ENCODE assay signal across 1 cellular context in genomic region chr12:56299853-56300643, GRCh38.
A peak's percentile ranks its signal among the peaks of the same experiment; 100 is the strongest.
TF ChIP-seq lines count a peak whose summit lies in the region.

Gene CS (minus strand): TSS chr12:56300330. CDS start chr12:56300201, 129 bp downstream.

TF ChIP-seq in K562, 482 proteins besides CTCF, POLR2A, EP300 and RAD21 (continued from another document and continues in another):
- TF ChIP-seq MGA (IDR thresholded peaks at IDR 0.05) (peak; percentile 71), ZNF764 (CRISPR knock-in tag; IDR thresholded peaks at IDR 0.05; ENCODE audit: low read depth) (no peak), SRSF7 (optimal IDR thresholded peaks at IDR 0.05; ENCODE audit: low read depth, low read length) (no peak), ZFX (CRISPR knock-in tag; IDR thresholded peaks at IDR 0.05) (peak; percentile 82), ZFP30 (CRISPR knock-in tag; IDR thresholded peaks at IDR 0.05; ENCODE audit: borderline replicate concordance) (no peak), TOE1 (IDR thresholded peaks at IDR 0.05; ENCODE audit: borderline replicate concordance) (peak; percentile 11; the same call in 1 of the 2 replicates), TOE1 (CRISPR knock-in tag; IDR thresholded peaks at IDR 0.05; ENCODE audit: borderline replicate concordance, low read depth) (peak; percentile 96; the same call in 1 of the 2 replicates), HMGN3 (IDR thresholded peaks at IDR 0.05; ENCODE audit: borderline replicate concordance, extremely low read depth, insufficient read length, low read depth, low read length) (peak; percentile 66), ZNF699 (CRISPR knock-in tag; IDR thresholded peaks at IDR 0.05; ENCODE audit: insufficient replicate concordance) (no peak), HNRNPL (IDR thresholded peaks at IDR 0.05; ENCODE audit: low read depth, low read length) (no peak), EWSR1 (IDR thresholded peaks at IDR 0.05; ENCODE audit: borderline replicate concordance, low read depth, partially characterized antibody) (no peak), KLF1 (tag; IDR thresholded peaks at IDR 0.05) (0 out of 2 replicates have a peak, but pooled peaks have one; percentile 33), ZNF766 (CRISPR knock-in tag; conservative IDR thresholded peaks at IDR 0.05) (no peak), ARID1B (IDR thresholded peaks at IDR 0.05) (no peak), ZNF175 (CRISPR knock-in tag; IDR thresholded peaks at IDR 0.05; ENCODE audit: low read depth) (no peak), RBM39 (optimal IDR thresholded peaks at IDR 0.05; ENCODE audit: low read depth, low read length) (no peak), BRD4 (IDR thresholded peaks at IDR 0.05) (no peak), ZBTB40 (IDR thresholded peaks at IDR 0.05) (0 out of 2 replicates have a peak, but pooled peaks have one; percentile 18), ZBTB40 (CRISPR knock-in tag; IDR thresholded peaks at IDR 0.05) (no peak), SMAD4 (CRISPR knock-in tag; conservative IDR thresholded peaks at IDR 0.05) (peak; percentile 87), ZNF165 (CRISPR knock-in tag; IDR thresholded peaks at IDR 0.05; ENCODE audit: borderline replicate concordance) (no peak), THAP7 (CRISPR knock-in tag; IDR thresholded peaks at IDR 0.05) (no peak), MAFF (IDR thresholded peaks at IDR 0.05; ENCODE audit: low read length) (no peak), ZKSCAN8 (CRISPR knock-in tag; IDR thresholded peaks at IDR 0.05) (no peak), CREB1 (IDR thresholded peaks at IDR 0.05) (peak; percentile 21), CREB1 (CRISPR knock-in tag; IDR thresholded peaks at IDR 0.05) (peak; percentile 57), LCOR (CRISPR knock-in tag; IDR thresholded peaks at IDR 0.05) (peak; percentile 71; the same call in 1 of the 2 replicates), XRCC5 (IDR thresholded peaks at IDR 0.05; ENCODE audit: low read depth, low read length) (peak; percentile 44; the same call in 1 of the 2 replicates), RBM17 (IDR thresholded peaks at IDR 0.05; ENCODE audit: borderline replicate concordance, low read depth, low read length) (no peak)
- TF ChIP-seq, protein P1, sequence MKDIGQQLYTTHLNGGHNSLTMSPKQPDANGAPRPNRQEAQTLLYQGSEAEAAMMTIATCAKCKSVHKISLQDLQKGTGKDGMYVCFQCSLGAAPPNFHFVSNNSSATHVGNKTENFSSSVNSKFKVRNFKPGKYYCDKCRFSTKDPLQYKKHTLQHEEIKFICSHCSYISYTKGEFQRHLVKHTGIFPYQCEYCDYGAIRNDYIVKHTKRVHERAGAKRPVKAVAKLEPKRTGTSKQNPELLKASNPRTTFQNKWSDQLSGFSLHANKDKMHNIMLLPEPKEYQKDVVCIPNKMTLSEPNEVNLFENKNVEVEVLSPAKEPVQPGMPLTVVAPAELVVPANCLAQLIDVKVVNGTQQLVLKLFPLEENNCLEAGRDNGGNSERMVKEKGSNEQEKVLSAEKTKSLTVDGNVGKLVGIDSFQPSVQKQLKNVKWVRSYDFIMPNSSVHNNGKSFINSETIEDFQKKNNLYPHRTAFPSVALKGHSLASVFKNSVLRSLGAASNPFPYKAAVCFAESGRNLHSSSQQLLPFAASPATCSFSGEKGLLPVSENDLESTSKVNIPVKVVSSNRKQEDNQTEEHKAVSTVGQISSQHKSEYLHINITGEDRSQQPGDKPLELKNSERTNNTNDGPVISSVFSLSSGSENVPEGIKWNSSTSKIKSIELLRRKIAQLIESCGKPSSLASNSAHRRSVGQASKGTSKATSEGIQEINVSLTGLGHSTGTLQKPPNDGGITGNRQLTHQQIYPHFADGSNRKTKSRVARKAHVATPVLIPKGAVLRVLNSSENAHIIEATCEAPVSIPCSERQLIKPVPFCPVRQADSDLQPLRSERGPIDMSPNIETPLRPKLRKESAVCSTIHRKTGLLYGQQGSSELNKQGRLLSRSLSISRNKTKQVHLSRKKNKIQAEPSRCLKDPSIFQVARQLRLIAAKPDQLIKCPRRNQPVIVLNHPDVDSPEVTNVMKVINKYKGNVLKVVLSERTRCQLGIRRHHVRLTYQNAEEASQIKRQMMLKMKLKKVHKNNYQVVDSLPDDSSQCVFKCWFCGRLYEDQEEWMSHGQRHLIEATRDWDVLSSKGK (CRISPR knock-in tag; IDR thresholded peaks at IDR 0.05): no peak
- TF ChIP-seq, protein P2, sequence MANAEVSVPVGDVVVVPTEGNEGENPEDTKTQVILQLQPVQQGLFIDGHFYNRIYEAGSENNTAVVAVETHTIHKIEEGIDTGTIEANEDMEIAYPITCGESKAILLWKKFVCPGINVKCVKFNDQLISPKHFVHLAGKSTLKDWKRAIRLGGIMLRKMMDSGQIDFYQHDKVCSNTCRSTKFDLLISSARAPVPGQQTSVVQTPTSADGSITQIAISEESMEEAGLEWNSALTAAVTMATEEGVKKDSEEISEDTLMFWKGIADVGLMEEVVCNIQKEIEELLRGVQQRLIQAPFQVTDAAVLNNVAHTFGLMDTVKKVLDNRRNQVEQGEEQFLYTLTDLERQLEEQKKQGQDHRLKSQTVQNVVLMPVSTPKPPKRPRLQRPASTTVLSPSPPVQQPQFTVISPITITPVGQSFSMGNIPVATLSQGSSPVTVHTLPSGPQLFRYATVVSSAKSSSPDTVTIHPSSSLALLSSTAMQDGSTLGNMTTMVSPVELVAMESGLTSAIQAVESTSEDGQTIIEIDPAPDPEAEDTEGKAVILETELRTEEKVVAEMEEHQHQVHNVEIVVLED (CRISPR knock-in tag; IDR thresholded peaks at IDR 0.05): peak; percentile 82
